8 cellular contexts compared by ENCODE assay signal in the genomic region with DNA sequence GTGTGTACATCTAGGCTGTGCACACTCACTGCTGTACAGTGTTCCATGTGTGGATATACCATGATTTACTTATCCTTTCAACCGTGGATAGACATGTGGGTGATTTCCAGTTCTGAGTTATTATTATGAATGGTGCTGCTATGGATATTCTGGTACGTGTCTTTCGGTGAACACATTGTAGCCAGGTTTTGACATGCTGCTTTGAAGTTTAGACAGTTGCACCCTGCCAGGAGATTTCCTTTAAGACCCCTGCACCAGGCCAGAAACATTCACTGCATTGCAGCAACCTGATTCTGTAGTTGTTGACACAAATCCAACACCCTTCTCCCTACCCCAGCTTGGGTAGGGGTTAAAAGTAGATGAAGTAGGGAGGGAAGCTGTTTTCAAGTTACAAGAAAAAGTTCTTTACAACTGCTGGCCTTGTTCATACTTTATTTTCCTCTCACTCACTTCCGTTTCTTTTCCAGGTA. TPM values are rescaled to one million over a fixed set of nuclear protein-coding genes. Genes with fewer than 3 reads are reported as not detected.
A peak's percentile ranks its signal among the peaks of the same experiment; 100 is the strongest.
DNase-seq lines count a peak whose midpoint lies in the region; ATAC-seq and TF ChIP-seq lines count a peak whose summit lies in the region.

No MANE protein-coding gene starts in this region.

- H3K27ac ChIP-seq in HCT116 (ENCODE audit: low read depth, low read length), result peak overlapping the region; percentile 85
- H3K27ac ChIP-seq in VCaP, result peak overlapping the region; percentile 94

- H3K79me2 ChIP-seq in HCT116 (ENCODE audit: insufficient read depth, low read length), result no peaks in the 10 kb centered on the region

- H3K9me3 ChIP-seq in HCT116 (ENCODE audit: control insufficient read depth in 1 of 2, insufficient read depth in 1 of 2, low read depth in 1 of 2, low read length in 2 of 2) (no peaks in the 10 kb centered on the region), mucosa of descending colon (no peaks in the 10 kb centered on the region)

- H2AFZ ChIP-seq in HCT116 (ENCODE audit: low read depth, low read length, poor library complexity, severe bottlenecking), result peak overlapping the region; percentile 81

- no peaks in the 10 kb centered on the region for H3K27me3 ChIP-seq in HCT116 (ENCODE audit: insufficient read depth, low read length)

- H3K4me1 ChIP-seq in HCT116 (ENCODE audit: control insufficient read depth in 1 of 2, insufficient read depth in 2 of 2, low read length in 2 of 2), result peaks cover 36 to 57% of the 10 kb centered on the region in 2 experiments
- H3K4me1 ChIP-seq in mucosa of descending colon (ENCODE audit: low read depth), result peaks cover 20% of the 10 kb centered on the region

- CTCF ChIA-PET in HCT116 (lab: Charles Lee), result interaction anchor here (1.1 kb wide), 1 partner anchor 168 kb away, joined by 5 read pairs; no protein-coding TSS in a partner anchor

- RAD21 ChIA-PET in HCT116 (lab: Charles Lee; ENCODE audit: low non-redundant PET in 1 of 2, low total read pairs in 2 of 2, uncharacterized antibody in 2 of 2, unreplicated experiment in 2 of 2), result no interaction called here

- intact Hi-C loops in HCT116 (cut with micrococcal nuclease) (loop anchor here (5.0 kb wide), 1 partner anchor 150 kb away; no protein-coding TSS in a partner anchor), mucosa of descending colon (cut with DNase I, micrococcal nuclease) (no loop called here)

- no peaks in the 10 kb centered on the region for H4K20me1 ChIP-seq in HCT116 (ENCODE audit: insufficient read depth)

- no peak for TF ChIP-seq POLR2A in HCT116 (IDR thresholded peaks at IDR 0.05; ENCODE audit: borderline replicate concordance, extremely low read depth, insufficient read depth, insufficient read length)

- POLR2A ChIA-PET in HCT116 (lab: Charles Lee), result interaction anchor here (1.4 kb wide), 1 partner anchor 12 kb away, joined by 6 read pairs; a partner anchor contains a TSS

- DNase-seq in HCT116 (ENCODE audit: low read depth, low spot score), result no peak
- DNase-seq in mucosa of descending colon, result no peak
- DNase-seq in foreskin fibroblast, result no peak
- DNase-seq in NK-92 (lab: John Stamatoyannopoulos, UW; ENCODE audit: unreplicated experiment), result no peak
- no peak for DNase-seq in NCI-H128 (lab: John Stamatoyannopoulos, UW; ENCODE audit: unreplicated experiment)
- DNase-seq in NCI-H2107 treated with DMSO at 0.1 percent for 48 hours (lab: John Stamatoyannopoulos, UW; ENCODE audit: unreplicated experiment), result no peak

- H3K36me3 ChIP-seq in HCT116 (ENCODE audit: control insufficient read depth in 1 of 2, insufficient read depth in 2 of 2, low read length in 2 of 2) (no peaks in the 10 kb centered on the region), mucosa of descending colon (ENCODE audit: low read depth) (no peaks in the 10 kb centered on the region)

- H3K4me3 ChIP-seq in HCT116 (replicated peaks in 1 of 2; ENCODE audit: low read depth in 1 of 2, low read length in 2 of 2), result peak overlapping the region in 1 of 2 experiments; percentile 29; a peak in 2 of 4 replicates
- no peak overlapping the region for H3K4me3 ChIP-seq in mucosa of descending colon
- H3K4me3 ChIP-seq in foreskin fibroblast (ENCODE audit: low read depth in 1 of 2, low read length in 2 of 2), result no peak overlapping the region

- ATAC-seq in GM18502 (IDR thresholded peaks at IDR 0.05; ENCODE audit: poor library complexity, unreplicated experiment) (peak; percentile 24), HCT116 (peak; percentile 23), mucosa of descending colon (peak; percentile 21)

- no TSS peak for BruUV-seq in HCT116 (replicated peaks; lab: Mats Ljungman, UMichigan)

- peak overlapping the region; percentile 67 for H3K4me2 ChIP-seq in HCT116 (ENCODE audit: low read length)

- H3K9ac ChIP-seq in HCT116 (ENCODE audit: low read length), result peak overlapping the region; percentile 49

- TF ChIP-seq RAD21 in HCT116 (IDR thresholded peaks at IDR 0.05; ENCODE audit: low read depth), result no peak

- no peaks in the 10 kb centered on the region for H3K9me2 ChIP-seq in HCT116 (ENCODE audit: insufficient read depth)

- TF ChIP-seq CTCF in HCT116 (IDR thresholded peaks at IDR 0.05 in 2 of 3, conservative IDR thresholded peaks at IDR 0.05 in 1 of 3; ENCODE audit: borderline replicate concordance in 1 of 3, insufficient read depth in 1 of 3, low read depth in 2 of 3, low read length in 2 of 3), result no peak
- TF ChIP-seq CTCF in VCaP (conservative IDR thresholded peaks at IDR 0.05), result no peak
- TF ChIP-seq CTCF in mucosa of descending colon (IDR thresholded peaks at IDR 0.05), result no peak
- no peak for TF ChIP-seq CTCF in foreskin fibroblast (IDR thresholded peaks at IDR 0.05; ENCODE audit: low read depth, low read length)

TF ChIP-seq in HCT116, 20 proteins besides CTCF, POLR2A, EP300 and RAD21:
- no peak for TF ChIP-seq ZNF274 (IDR thresholded peaks at IDR 0.05; ENCODE audit: low read depth, low read length)
- no peak for TF ChIP-seq CEBPB (IDR thresholded peaks at IDR 0.05; ENCODE audit: low read depth)
- TF ChIP-seq TCF7L2 (IDR thresholded peaks at IDR 0.05; ENCODE audit: borderline replicate concordance, extremely low read depth, insufficient read depth, insufficient read length), result no peak
- TF ChIP-seq, protein P1, sequence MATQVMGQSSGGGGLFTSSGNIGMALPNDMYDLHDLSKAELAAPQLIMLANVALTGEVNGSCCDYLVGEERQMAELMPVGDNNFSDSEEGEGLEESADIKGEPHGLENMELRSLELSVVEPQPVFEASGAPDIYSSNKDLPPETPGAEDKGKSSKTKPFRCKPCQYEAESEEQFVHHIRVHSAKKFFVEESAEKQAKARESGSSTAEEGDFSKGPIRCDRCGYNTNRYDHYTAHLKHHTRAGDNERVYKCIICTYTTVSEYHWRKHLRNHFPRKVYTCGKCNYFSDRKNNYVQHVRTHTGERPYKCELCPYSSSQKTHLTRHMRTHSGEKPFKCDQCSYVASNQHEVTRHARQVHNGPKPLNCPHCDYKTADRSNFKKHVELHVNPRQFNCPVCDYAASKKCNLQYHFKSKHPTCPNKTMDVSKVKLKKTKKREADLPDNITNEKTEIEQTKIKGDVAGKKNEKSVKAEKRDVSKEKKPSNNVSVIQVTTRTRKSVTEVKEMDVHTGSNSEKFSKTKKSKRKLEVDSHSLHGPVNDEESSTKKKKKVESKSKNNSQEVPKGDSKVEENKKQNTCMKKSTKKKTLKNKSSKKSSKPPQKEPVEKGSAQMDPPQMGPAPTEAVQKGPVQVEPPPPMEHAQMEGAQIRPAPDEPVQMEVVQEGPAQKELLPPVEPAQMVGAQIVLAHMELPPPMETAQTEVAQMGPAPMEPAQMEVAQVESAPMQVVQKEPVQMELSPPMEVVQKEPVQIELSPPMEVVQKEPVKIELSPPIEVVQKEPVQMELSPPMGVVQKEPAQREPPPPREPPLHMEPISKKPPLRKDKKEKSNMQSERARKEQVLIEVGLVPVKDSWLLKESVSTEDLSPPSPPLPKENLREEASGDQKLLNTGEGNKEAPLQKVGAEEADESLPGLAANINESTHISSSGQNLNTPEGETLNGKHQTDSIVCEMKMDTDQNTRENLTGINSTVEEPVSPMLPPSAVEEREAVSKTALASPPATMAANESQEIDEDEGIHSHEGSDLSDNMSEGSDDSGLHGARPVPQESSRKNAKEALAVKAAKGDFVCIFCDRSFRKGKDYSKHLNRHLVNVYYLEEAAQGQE (IDR thresholded peaks at IDR 0.05; ENCODE audit: low read depth), result no peak
- TF ChIP-seq EGR1 (IDR thresholded peaks at IDR 0.05; ENCODE audit: low read depth), result no peak
- no peak for TF ChIP-seq SP1 (IDR thresholded peaks at IDR 0.05; ENCODE audit: low read depth)
- TF ChIP-seq YY1 (IDR thresholded peaks at IDR 0.05; ENCODE audit: extremely low read depth, insufficient replicate concordance, low read depth, low read length), result no peak
- TF ChIP-seq EZH2phosphoT487 (IDR thresholded peaks at IDR 0.05; ENCODE audit: borderline replicate concordance), result no peak
- TF ChIP-seq ZFX (IDR thresholded peaks at IDR 0.05), result no peak
- TF ChIP-seq, protein P2, sequence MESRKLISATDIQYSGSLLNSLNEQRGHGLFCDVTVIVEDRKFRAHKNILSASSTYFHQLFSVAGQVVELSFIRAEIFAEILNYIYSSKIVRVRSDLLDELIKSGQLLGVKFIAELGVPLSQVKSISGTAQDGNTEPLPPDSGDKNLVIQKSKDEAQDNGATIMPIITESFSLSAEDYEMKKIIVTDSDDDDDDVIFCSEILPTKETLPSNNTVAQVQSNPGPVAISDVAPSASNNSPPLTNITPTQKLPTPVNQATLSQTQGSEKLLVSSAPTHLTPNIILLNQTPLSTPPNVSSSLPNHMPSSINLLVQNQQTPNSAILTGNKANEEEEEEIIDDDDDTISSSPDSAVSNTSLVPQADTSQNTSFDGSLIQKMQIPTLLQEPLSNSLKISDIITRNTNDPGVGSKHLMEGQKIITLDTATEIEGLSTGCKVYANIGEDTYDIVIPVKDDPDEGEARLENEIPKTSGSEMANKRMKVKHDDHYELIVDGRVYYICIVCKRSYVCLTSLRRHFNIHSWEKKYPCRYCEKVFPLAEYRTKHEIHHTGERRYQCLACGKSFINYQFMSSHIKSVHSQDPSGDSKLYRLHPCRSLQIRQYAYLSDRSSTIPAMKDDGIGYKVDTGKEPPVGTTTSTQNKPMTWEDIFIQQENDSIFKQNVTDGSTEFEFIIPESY (IDR thresholded peaks at IDR 0.05; ENCODE audit: extremely low read depth, insufficient replicate concordance, low read length), result no peak
- no peak for TF ChIP-seq ELF1 (IDR thresholded peaks at IDR 0.05; ENCODE audit: borderline replicate concordance, low read depth)
- TF ChIP-seq EZH2 (IDR thresholded peaks at IDR 0.05), result no peak
- TF ChIP-seq POLR2AphosphoS5 (IDR thresholded peaks at IDR 0.05; ENCODE audit: low read depth, low read length), result no peak
- TF ChIP-seq SIN3A (IDR thresholded peaks at IDR 0.05; ENCODE audit: low read depth), result no peak
- TF ChIP-seq, protein P3, sequence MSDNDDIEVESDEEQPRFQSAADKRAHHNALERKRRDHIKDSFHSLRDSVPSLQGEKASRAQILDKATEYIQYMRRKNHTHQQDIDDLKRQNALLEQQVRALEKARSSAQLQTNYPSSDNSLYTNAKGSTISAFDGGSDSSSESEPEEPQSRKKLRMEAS (IDR thresholded peaks at IDR 0.05), result no peak

RNA-seq across cellular contexts. Expression of a gene that starts 11.8 kb away (rescaled TPM):
- total RNA-seq in HCT116 (2021; ENCODE audit: unreplicated experiment), result 163 TPM
- 130 and 154 TPM in 2 replicates for polyA plus RNA-seq in HCT116 (2012)
- 10 to 100 TPM; 52.8 to 68.2 (median 56.9) TPM for total RNA-seq in mucosa of descending colon

RNA-seq across cellular contexts. Expression of a gene that starts 51.0 kb away (rescaled TPM):
- total RNA-seq in HCT116 (2021; ENCODE audit: unreplicated experiment) (1.8 TPM), mucosa of descending colon (1 to 10 TPM; 1.0 to 1.8 (median 1.5) TPM)
- polyA plus RNA-seq in HCT116 (2012), result 0.40 and 0.90 TPM in 2 replicates
